ENCODE assay signal across 9 cellular contexts in the genomic region with DNA sequence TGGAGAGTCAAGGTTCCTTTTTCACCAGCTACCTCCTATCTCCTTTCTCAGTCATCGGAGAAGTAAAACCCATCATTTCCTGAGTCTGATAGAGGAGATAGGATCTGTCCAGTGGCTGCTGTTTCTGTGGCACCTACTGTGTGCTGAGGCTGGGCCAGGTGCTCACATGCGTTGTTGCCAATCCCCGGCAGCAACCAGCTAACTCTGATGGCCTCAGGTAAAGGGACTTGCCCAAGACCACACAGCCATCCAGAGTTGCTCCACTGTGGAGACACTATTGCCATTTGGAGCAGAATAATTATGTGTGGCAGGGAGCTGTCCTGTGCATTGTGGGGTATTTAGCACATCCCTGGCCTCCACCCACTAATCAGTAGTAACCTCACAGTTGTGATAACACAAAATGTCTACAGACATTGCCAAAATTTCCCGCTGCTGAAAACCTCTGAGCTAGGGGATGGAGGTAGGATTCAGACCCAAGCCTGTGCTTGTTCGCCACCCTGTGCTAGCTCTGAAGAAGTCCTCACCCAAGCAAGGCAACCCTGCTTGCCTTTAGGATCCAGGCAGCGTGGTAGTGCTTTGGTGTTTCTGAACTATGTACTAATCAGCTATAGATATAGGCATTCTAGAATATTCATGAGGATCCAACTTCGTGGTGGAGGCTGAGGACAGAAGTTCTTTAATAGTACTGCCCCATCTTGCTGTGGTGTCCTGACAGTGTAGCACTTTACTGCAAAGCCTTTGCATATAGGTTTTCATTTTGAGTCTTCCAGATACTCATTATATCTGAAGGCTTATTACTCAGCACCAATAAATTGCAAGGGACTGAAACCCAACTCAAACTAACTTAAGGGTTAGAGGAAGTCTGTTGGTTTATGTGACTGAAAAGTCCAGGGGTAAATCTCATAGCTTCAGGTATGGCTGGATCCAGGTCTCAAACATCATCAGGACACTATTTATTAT.
DNase-seq lines count a peak whose midpoint lies in the region; ATAC-seq, FAIRE-seq and TF ChIP-seq lines count a peak whose summit lies in the region.
"Had no signal": no experiment of that assay in that cellular context is flagged by ENCODE, and none has a peak within 500 bp of the region (broad histone marks: within the 10 kb centered on the region; RNA-seq: fewer than 3 reads in every experiment).

No MANE protein-coding gene starts in this region.

- H3K27ac ChIP-seq in GM12878 (ENCODE audit: control insufficient read depth, insufficient read depth): peak overlapping the region; percentile 48
- peak overlapping the region; percentile 86 for H3K27ac ChIP-seq in parathyroid adenoma

- H3K79me2 ChIP-seq in GM12878 (ENCODE audit: control insufficient read depth, insufficient read depth, low read length) (no peaks in the 10 kb centered on the region; the same call in none of the 2 replicates), parathyroid adenoma (peaks cover 70% of the 10 kb centered on the region)

- H2AFZ ChIP-seq in GM12878 (ENCODE audit: control insufficient read depth, low read depth, low read length) (no peak overlapping the region), parathyroid adenoma (no peak overlapping the region)

- CTCF ChIA-PET in GM12878 (lab: Yijun Ruan, JAX): interaction anchor here (0.7 to 1.5 kb wide), 2 partner anchors 38 to 172 kb away, joined by 3 read pairs; no protein-coding TSS in a partner anchor

- peaks cover 5% of the 10 kb centered on the region for H4K20me1 ChIP-seq in GM12878 (ENCODE audit: control insufficient read depth, insufficient read depth)

- TF ChIP-seq CTCF in GM12878 (IDR thresholded peaks at IDR 0.05 in 2 of 3, conservative IDR thresholded peaks at IDR 0.05 in 1 of 3; ENCODE audit: control insufficient read depth in 2 of 3, extremely low read depth in 1 of 3, insufficient read depth in 1 of 3, low read depth in 3 of 3, low read length in 3 of 3) (peak in 1 of 3 experiments; percentile 18; a peak in 1 of 6 replicates), parathyroid adenoma (IDR thresholded peaks at IDR 0.05) (no peak), BE2C (IDR thresholded peaks at IDR 0.05; ENCODE audit: low read depth, low read length) (no peak)

- peak; percentile 83 for FAIRE-seq in GM12891 (lab: Jason Lieb, UNC)
- peak; percentile 72 for FAIRE-seq in GM12878 (lab: Jason Lieb, UNC)
- no peak for FAIRE-seq in urothelium cell line (lab: Jason Lieb, UNC)
- FAIRE-seq: G401.6 had no signal

- RAD21 ChIA-PET in GM12878 (lab: Charles Lee; ENCODE audit: unreplicated experiment): interaction anchor here (0.6 to 1.8 kb wide), 4 partner anchors 63 to 303 kb away, joined by 3 to 8 read pairs (median 5); a partner anchor contains a TSS

- peak; percentile 35; the same call in 1 of the 2 replicates for TF ChIP-seq RAD21 in GM12878 (IDR thresholded peaks at IDR 0.05; ENCODE audit: insufficient read depth, low read depth, low read length)

- peak overlapping the region; percentile 53 for H3K4me2 ChIP-seq in GM12878 (ENCODE audit: control insufficient read depth, insufficient read depth)
- H3K4me2 ChIP-seq in parathyroid adenoma (ENCODE audit: low read length): no peak overlapping the region

- SMC1A ChIA-PET in GM12878 (lab: Charles Lee; ENCODE audit: uncharacterized antibody, unreplicated experiment): interaction anchor here (1.1 kb wide), 1 partner anchor 165 kb away, joined by 3 read pairs; a partner anchor contains a TSS

- in situ Hi-C loops in GM12878 (cut with MboI): no loop called here
- in situ Hi-C loops in ACHN (cut with HindIII; ENCODE audit: low pct_ligation_motif_present, low pct_unique_long_range_greater_than_20kb, low sequenced_read_pairs): no loop called here

- TF ChIP-seq POLR2A in GM12891 (IDR thresholded peaks at IDR 0.05; ENCODE audit: low read depth, low read length) (no peak), GM12878 (IDR thresholded peaks at IDR 0.05; ENCODE audit: low read depth, low read length) (no peak)

- intact Hi-C loops in GM12878 (cut with micrococcal nuclease; ENCODE audit: unreplicated experiment): loop anchor here (5.0 kb wide), 1 partner anchor 60 kb away; no protein-coding TSS in a partner anchor

- no TSS peak for BruUV-seq in GM12878 (replicated peaks; lab: Mats Ljungman, UMichigan)

- peak; percentile 36 for ATAC-seq in GM21717 (IDR thresholded peaks at IDR 0.05; ENCODE audit: unreplicated experiment)
- ATAC-seq in GM12878: peak; percentile 61

- DNase-seq in GM12891 (ENCODE audit: insufficient read length, low spot score): no peak
- DNase-seq in GM12878 (ENCODE audit: low read depth, low spot score): no peak
- no peak for DNase-seq in ACHN
- DNase-seq in NOMO-1 treated with DMSO at 0.1 percent for 48 hours (lab: John Stamatoyannopoulos, UW; ENCODE audit: unreplicated experiment): no peak
- DNase-seq in urothelium cell line (ENCODE audit: low spot score): no peak
- no peak for DNase-seq in BE2C

- H3K27me3 ChIP-seq in GM12878 (replicated peaks in 1 of 2; ENCODE audit: control insufficient read depth in 2 of 2, insufficient read depth in 2 of 2, low read length in 1 of 2) (no peaks in the 10 kb centered on the region), parathyroid adenoma (ENCODE audit: control insufficient read depth, insufficient read depth, low read length) (no peaks in the 10 kb centered on the region), BE2C (no peaks in the 10 kb centered on the region)

- H3K9ac ChIP-seq in GM12878 (ENCODE audit: control insufficient read depth, insufficient read depth, low read length) (no peak overlapping the region), parathyroid adenoma (no peak overlapping the region)

- H3K9me3 ChIP-seq in GM12878 (replicated peaks; ENCODE audit: control insufficient read depth, insufficient read depth, low read length): no peaks in the 10 kb centered on the region
- H3K9me3 ChIP-seq in parathyroid adenoma (ENCODE audit: control insufficient read depth, low read length): no peaks in the 10 kb centered on the region
- H3K9me3 ChIP-seq in BE2C: no peaks in the 10 kb centered on the region

- H3K36me3 ChIP-seq in GM12878 (ENCODE audit: control insufficient read depth in 2 of 2, insufficient read depth in 2 of 2, low read length in 1 of 2) (no peaks in the 10 kb centered on the region), parathyroid adenoma (ENCODE audit: control insufficient read depth, insufficient read depth, low read length) (no peaks in the 10 kb centered on the region), BE2C (no peaks in the 10 kb centered on the region)

- WGBS in GM12878 (ENCODE audit: insufficient coverage, insufficient replicate concordance, low lambda C conversion rate, missing lambda C conversion rate): 33% methylated on average over 7 of the region's 7 CpGs

- POLR2A ChIA-PET in GM12878 (lab: Charles Lee): no interaction called here

- H3K4me1 ChIP-seq in GM12878 (ENCODE audit: control insufficient read depth, insufficient read depth, low read length): peaks cover 60% of the 10 kb centered on the region
- peaks cover 58% of the 10 kb centered on the region for H3K4me1 ChIP-seq in parathyroid adenoma
- H3K4me1 ChIP-seq in BE2C: no peaks in the 10 kb centered on the region

- TF ChIP-seq EP300 in GM12878 (IDR thresholded peaks at IDR 0.05; ENCODE audit: borderline replicate concordance in 1 of 2, control insufficient read depth in 1 of 2, low read depth in 2 of 2, low read length in 2 of 2): no peak

- H3K4me3 ChIP-seq in GM12878 (no peak overlapping the region), parathyroid adenoma (ENCODE audit: low read depth, low read length) (no peak overlapping the region), BE2C (ENCODE audit: low read depth, low read length) (no peak overlapping the region)

TF ChIP-seq in GM12891, 5 proteins besides CTCF, POLR2A, EP300 and RAD21:
- no peak for TF ChIP-seq POLR2AphosphoS5 (IDR thresholded peaks at IDR 0.05; ENCODE audit: low read depth, low read length)
- no peak for TF ChIP-seq TAF1 (IDR thresholded peaks at IDR 0.05; ENCODE audit: low read depth, low read length)
- peak; percentile 40; the same call in 1 of the 2 replicates for TF ChIP-seq SPI1 (IDR thresholded peaks at IDR 0.05; ENCODE audit: low read depth, low read length)
- no peak for TF ChIP-seq PAX5 (IDR thresholded peaks at IDR 0.05; ENCODE audit: insufficient read depth, low read length, severe bottlenecking)
- peak; percentile 63; the same call in 1 of the 2 replicates for TF ChIP-seq POU2F2 (IDR thresholded peaks at IDR 0.05; ENCODE audit: low read depth, low read length)

TF ChIP-seq in GM12878, 131 proteins besides CTCF, POLR2A, EP300 and RAD21:
- TF ChIP-seq SMAD1 (IDR thresholded peaks at IDR 0.05; ENCODE audit: low read depth, partially characterized antibody): no peak
- TF ChIP-seq, protein P1, sequence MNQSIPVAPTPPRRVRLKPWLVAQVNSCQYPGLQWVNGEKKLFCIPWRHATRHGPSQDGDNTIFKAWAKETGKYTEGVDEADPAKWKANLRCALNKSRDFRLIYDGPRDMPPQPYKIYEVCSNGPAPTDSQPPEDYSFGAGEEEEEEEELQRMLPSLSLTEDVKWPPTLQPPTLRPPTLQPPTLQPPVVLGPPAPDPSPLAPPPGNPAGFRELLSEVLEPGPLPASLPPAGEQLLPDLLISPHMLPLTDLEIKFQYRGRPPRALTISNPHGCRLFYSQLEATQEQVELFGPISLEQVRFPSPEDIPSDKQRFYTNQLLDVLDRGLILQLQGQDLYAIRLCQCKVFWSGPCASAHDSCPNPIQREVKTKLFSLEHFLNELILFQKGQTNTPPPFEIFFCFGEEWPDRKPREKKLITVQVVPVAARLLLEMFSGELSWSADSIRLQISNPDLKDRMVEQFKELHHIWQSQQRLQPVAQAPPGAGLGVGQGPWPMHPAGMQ (IDR thresholded peaks at IDR 0.05; ENCODE audit: borderline replicate concordance): no peak
- TF ChIP-seq POU2F2 (IDR thresholded peaks at IDR 0.05; ENCODE audit: borderline replicate concordance, low read depth, low read length): 0 out of 3 replicates have a peak, but pooled peaks have one; percentile 42
- no peak for TF ChIP-seq ZNF274 (IDR thresholded peaks at IDR 0.05; ENCODE audit: insufficient read depth, insufficient read length)
